ENCODE assay signal across 1 cellular context in genomic region chr11:47351159-47352126, GRCh38.
TF ChIP-seq lines count a peak whose summit lies in the region.

No MANE protein-coding gene starts in this region.

TF ChIP-seq in GM23338, 12 proteins besides CTCF, POLR2A, EP300 and RAD21:
- TF ChIP-seq, protein P1, sequence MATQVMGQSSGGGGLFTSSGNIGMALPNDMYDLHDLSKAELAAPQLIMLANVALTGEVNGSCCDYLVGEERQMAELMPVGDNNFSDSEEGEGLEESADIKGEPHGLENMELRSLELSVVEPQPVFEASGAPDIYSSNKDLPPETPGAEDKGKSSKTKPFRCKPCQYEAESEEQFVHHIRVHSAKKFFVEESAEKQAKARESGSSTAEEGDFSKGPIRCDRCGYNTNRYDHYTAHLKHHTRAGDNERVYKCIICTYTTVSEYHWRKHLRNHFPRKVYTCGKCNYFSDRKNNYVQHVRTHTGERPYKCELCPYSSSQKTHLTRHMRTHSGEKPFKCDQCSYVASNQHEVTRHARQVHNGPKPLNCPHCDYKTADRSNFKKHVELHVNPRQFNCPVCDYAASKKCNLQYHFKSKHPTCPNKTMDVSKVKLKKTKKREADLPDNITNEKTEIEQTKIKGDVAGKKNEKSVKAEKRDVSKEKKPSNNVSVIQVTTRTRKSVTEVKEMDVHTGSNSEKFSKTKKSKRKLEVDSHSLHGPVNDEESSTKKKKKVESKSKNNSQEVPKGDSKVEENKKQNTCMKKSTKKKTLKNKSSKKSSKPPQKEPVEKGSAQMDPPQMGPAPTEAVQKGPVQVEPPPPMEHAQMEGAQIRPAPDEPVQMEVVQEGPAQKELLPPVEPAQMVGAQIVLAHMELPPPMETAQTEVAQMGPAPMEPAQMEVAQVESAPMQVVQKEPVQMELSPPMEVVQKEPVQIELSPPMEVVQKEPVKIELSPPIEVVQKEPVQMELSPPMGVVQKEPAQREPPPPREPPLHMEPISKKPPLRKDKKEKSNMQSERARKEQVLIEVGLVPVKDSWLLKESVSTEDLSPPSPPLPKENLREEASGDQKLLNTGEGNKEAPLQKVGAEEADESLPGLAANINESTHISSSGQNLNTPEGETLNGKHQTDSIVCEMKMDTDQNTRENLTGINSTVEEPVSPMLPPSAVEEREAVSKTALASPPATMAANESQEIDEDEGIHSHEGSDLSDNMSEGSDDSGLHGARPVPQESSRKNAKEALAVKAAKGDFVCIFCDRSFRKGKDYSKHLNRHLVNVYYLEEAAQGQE (IDR thresholded peaks at IDR 0.05; ENCODE audit: unreplicated experiment) = no peak
- TF ChIP-seq EZH2 (IDR thresholded peaks at IDR 0.05; ENCODE audit: low read depth, unreplicated experiment) = no peak
